In genomic region chr2:46034535-46034934, GRCh38 we compare ENCODE assay signal across 16 cellular contexts.
DNase-seq lines count a peak whose midpoint lies in the region; ATAC-seq and TF ChIP-seq lines count a peak whose summit lies in the region.
"Had no signal": no experiment of that assay in that cellular context is flagged by ENCODE, and none has a peak within 500 bp of the region (broad histone marks: within the 10 kb centered on the region; RNA-seq: fewer than 3 reads in every experiment).

No MANE protein-coding gene starts in this region.

- H3K27me3 ChIP-seq in heart right ventricle, result no peaks in the 10 kb centered on the region
- H3K27me3 ChIP-seq in stomach, result no peaks in the 10 kb centered on the region
- H3K27me3 ChIP-seq: esophagus muscularis mucosa, neutrophil had no signal

- H3K4me1 ChIP-seq in heart right ventricle (peaks cover 3 to 73% (median 36%) of the 10 kb centered on the region in 9 donors), stomach (peaks cover 10 to 68% (median 55%) of the 10 kb centered on the region in 4 donors)

- H3K9me3 ChIP-seq in heart right ventricle (no peaks in the 10 kb centered on the region), stomach (no peaks in the 10 kb centered on the region)
- H3K9me3 ChIP-seq: esophagus muscularis mucosa, neutrophil had no signal

- WGBS in heart right ventricle, 2 donors, result 72 to 79% methylated on average over 5 of the region's 5 CpGs
- WGBS in stomach, 5 donors, result 57 to 75% (median 66%) methylated on average over 5 of the region's 5 CpGs
- WGBS in lower leg skin, 2 donors, result 85 to 87% methylated on average over 5 of the region's 5 CpGs

- CTCF ChIA-PET in HEK293T (lab: Yijun Ruan, JAX), result no interaction called here
- CTCF ChIA-PET in activated CD4-positive, alpha-beta memory T cell treated with anti-CD3 and anti-CD28 coated beads for 36 hours (lab: Charles Lee), result no interaction called here
- CTCF ChIA-PET in activated naive CD4-positive, alpha-beta T cell treated with anti-CD3 and anti-CD28 coated beads for 36 hours (lab: Charles Lee), result no interaction called here

- POLR2A ChIA-PET in HEK293T (lab: Yijun Ruan, JAX), result no interaction called here
- POLR2A ChIA-PET in activated CD4-positive, alpha-beta memory T cell treated with anti-CD3 and anti-CD28 coated beads for 36 hours (lab: Charles Lee), result no interaction called here

- DNase-seq in HEK293T (ENCODE audit: extremely low spot score) (peak; percentile 8), heart right ventricle (peak; percentile 51 to 54), stomach (peak; percentile 71), lower leg skin (ENCODE audit: low spot score in 2 of 2) (no peak)
- no peak for DNase-seq in activated CD4-positive, alpha-beta memory T cell treated with anti-CD3 and anti-CD28 coated beads for 36 hours
- DNase-seq in activated naive CD4-positive, alpha-beta T cell treated with anti-CD3 and anti-CD28 coated beads for 36 hours, result no peak
- DNase-seq: activated CD4-positive, alpha-beta T cell treated with anti-CD3 and anti-CD28 coated beads, Interleukin-2, amount 50 U/mL, for 4 hours; activated naive CD8-positive, alpha-beta T cell treated with anti-CD3 and anti-CD28 coated beads, Interleukin-2, amount 10 ng/mL, durations not matched to agents 7 days and 5 days; activated T-cell treated with anti-CD3 and anti-CD28 coated beads, Interleukin-2, amount 50 U/mL, for 1 hour; caudate nucleus; IMR-90; NCI-H526 treated with DMSO at 0.1 percent for 48 hours; PC-9 had no signal

- no peaks in the 10 kb centered on the region for H3K36me3 ChIP-seq in heart right ventricle
- H3K36me3 ChIP-seq in stomach, result no peaks in the 10 kb centered on the region
- H3K36me3 ChIP-seq: esophagus muscularis mucosa, neutrophil had no signal

- no peaks in the 10 kb centered on the region for H3K9me3 Mint-ChIP-seq in activated CD4-positive, alpha-beta memory T cell treated with anti-CD3 and anti-CD28 coated beads for 36 hours
- H3K9me3 Mint-ChIP-seq in activated naive CD4-positive, alpha-beta T cell treated with anti-CD3 and anti-CD28 coated beads for 36 hours, result no peaks in the 10 kb centered on the region
- H3K9me3 Mint-ChIP-seq: activated naive CD8-positive, alpha-beta T cell treated with anti-CD3 and anti-CD28 coated beads, Interleukin-2, amount 10 ng/mL, durations not matched to agents 7 days and 5 days had no signal

- no peak overlapping the region for H3K4me3 Mint-ChIP-seq in activated CD4-positive, alpha-beta memory T cell treated with anti-CD3 and anti-CD28 coated beads for 36 hours
- H3K4me3 Mint-ChIP-seq in activated naive CD4-positive, alpha-beta T cell treated with anti-CD3 and anti-CD28 coated beads for 36 hours, result no peak overlapping the region
- H3K4me3 Mint-ChIP-seq: activated naive CD8-positive, alpha-beta T cell treated with anti-CD3 and anti-CD28 coated beads, Interleukin-2, amount 10 ng/mL, durations not matched to agents 7 days and 5 days had no signal

- peaks cover 12% of the 10 kb centered on the region for H3K36me3 Mint-ChIP-seq in activated CD4-positive, alpha-beta memory T cell treated with anti-CD3 and anti-CD28 coated beads for 36 hours
- H3K36me3 Mint-ChIP-seq in activated naive CD4-positive, alpha-beta T cell treated with anti-CD3 and anti-CD28 coated beads for 36 hours (ENCODE audit: low read depth), result no peaks in the 10 kb centered on the region
- H3K36me3 Mint-ChIP-seq: activated naive CD8-positive, alpha-beta T cell treated with anti-CD3 and anti-CD28 coated beads, Interleukin-2, amount 10 ng/mL, durations not matched to agents 7 days and 5 days had no signal

- no peaks in the 10 kb centered on the region for H3K27me3 Mint-ChIP-seq in activated CD4-positive, alpha-beta memory T cell treated with anti-CD3 and anti-CD28 coated beads for 36 hours
- H3K27me3 Mint-ChIP-seq in activated naive CD4-positive, alpha-beta T cell treated with anti-CD3 and anti-CD28 coated beads for 36 hours (ENCODE audit: low read depth), result no peaks in the 10 kb centered on the region
- H3K27me3 Mint-ChIP-seq: activated naive CD8-positive, alpha-beta T cell treated with anti-CD3 and anti-CD28 coated beads, Interleukin-2, amount 10 ng/mL, durations not matched to agents 7 days and 5 days had no signal

- H3K27ac ChIP-seq in heart right ventricle (peak overlapping the region in 4 of 10 donors; percentile 10 to 52 (median 26)), stomach (peak overlapping the region in 2 of 5 donors; percentile 5 to 26)
- H3K27ac ChIP-seq: esophagus muscularis mucosa, neutrophil, PC-9 had no signal

- TF ChIP-seq EP300 in stomach (IDR thresholded peaks at IDR 0.05), result no peak

- no peak for TF ChIP-seq CTCF in heart right ventricle (IDR thresholded peaks at IDR 0.05)
- no peak for TF ChIP-seq CTCF in stomach (IDR thresholded peaks at IDR 0.05)
- no peak for TF ChIP-seq CTCF in lower leg skin (IDR thresholded peaks at IDR 0.05)

- TF ChIP-seq POLR2A in stomach (IDR thresholded peaks at IDR 0.05) (no peak), lower leg skin (IDR thresholded peaks at IDR 0.05) (no peak)

- ATAC-seq in heart right ventricle (peak in 7 of 8 donors; percentile 40 to 79 (median 56)), HG03025 (IDR thresholded peaks at IDR 0.05; ENCODE audit: low FRiP score, unreplicated experiment) (no peak)

- H3K4me3 ChIP-seq in heart right ventricle (no peak overlapping the region), stomach (no peak overlapping the region), lower leg skin (ENCODE audit: low read depth, poor library complexity, severe bottlenecking) (no peak overlapping the region)
- H3K4me3 ChIP-seq: esophagus muscularis mucosa, PC-9 had no signal

- peak overlapping the region; percentile 34 for H3K27ac Mint-ChIP-seq in activated CD4-positive, alpha-beta memory T cell treated with anti-CD3 and anti-CD28 coated beads for 36 hours
- H3K27ac Mint-ChIP-seq in activated naive CD4-positive, alpha-beta T cell treated with anti-CD3 and anti-CD28 coated beads for 36 hours, result no peak overlapping the region
- H3K27ac Mint-ChIP-seq: activated naive CD8-positive, alpha-beta T cell treated with anti-CD3 and anti-CD28 coated beads, Interleukin-2, amount 10 ng/mL, durations not matched to agents 7 days and 5 days had no signal

- peaks cover 28% of the 10 kb centered on the region for H3K4me1 Mint-ChIP-seq in activated CD4-positive, alpha-beta memory T cell treated with anti-CD3 and anti-CD28 coated beads for 36 hours (ENCODE audit: low read depth)
- peaks cover 10% of the 10 kb centered on the region for H3K4me1 Mint-ChIP-seq in activated naive CD4-positive, alpha-beta T cell treated with anti-CD3 and anti-CD28 coated beads for 36 hours (ENCODE audit: low read depth)
- H3K4me1 Mint-ChIP-seq: activated naive CD8-positive, alpha-beta T cell treated with anti-CD3 and anti-CD28 coated beads, Interleukin-2, amount 10 ng/mL, durations not matched to agents 7 days and 5 days had no signal

- intact Hi-C loops in activated CD4-positive, alpha-beta memory T cell treated with anti-CD3 and anti-CD28 coated beads for 36 hours (cut with micrococcal nuclease), result loop anchor here (5.0 kb wide), 1 partner anchor 58 kb away; no protein-coding TSS in a partner anchor
- intact Hi-C loops in heart right ventricle (cut with DNase I) (no loop called here), stomach (cut with DNase I; ENCODE audit: low total_unique reads) (no loop called here), lower leg skin (cut with DNase I; ENCODE audit: low total_unique reads) (no loop called here)
- intact Hi-C loops in activated naive CD4-positive, alpha-beta T cell treated with anti-CD3 and anti-CD28 coated beads for 36 hours (cut with micrococcal nuclease), result no loop called here

TF ChIP-seq in HEK293T, 16 proteins besides CTCF, POLR2A, EP300 and RAD21:
- no peak for TF ChIP-seq FOXA1 (IDR thresholded peaks at IDR 0.05)
- TF ChIP-seq ELF4 (IDR thresholded peaks at IDR 0.05), result no peak
- no peak for TF ChIP-seq HDGF (IDR thresholded peaks at IDR 0.05; ENCODE audit: borderline replicate concordance)
- TF ChIP-seq NFRKB (IDR thresholded peaks at IDR 0.05), result no peak
- no peak for TF ChIP-seq TARDBP (IDR thresholded peaks at IDR 0.05)
- TF ChIP-seq SUZ12 (IDR thresholded peaks at IDR 0.05), result no peak
- TF ChIP-seq SP1 (IDR thresholded peaks at IDR 0.05), result no peak
- no peak for TF ChIP-seq BHLHE40 (IDR thresholded peaks at IDR 0.05; ENCODE audit: borderline replicate concordance)
- no peak for TF ChIP-seq FOXM1 (IDR thresholded peaks at IDR 0.05; ENCODE audit: borderline replicate concordance)
- TF ChIP-seq L3MBTL2 (conservative IDR thresholded peaks at IDR 0.05), result no peak
- no peak for TF ChIP-seq LEF1 (IDR thresholded peaks at IDR 0.05; ENCODE audit: borderline replicate concordance)
- no peak for TF ChIP-seq PKNOX1 (IDR thresholded peaks at IDR 0.05)

Comparison
In these comparisons a context has a peak if more than half of its experiments do, and no peak if none do; other contexts are left out.
1. DNase-seq: peak in HEK293T (single experiment), heart right ventricle (2 of 2) and stomach (single experiment); none in activated CD4-positive, alpha-beta memory T cell treated with anti-CD3 and anti-CD28 coated beads for 36 hours (single experiment), activated naive CD4-positive, alpha-beta T cell treated with anti-CD3 and anti-CD28 coated beads for 36 hours (single experiment) and lower leg skin (0 of 2).